Comparison of ENCODE assay signal across 1 cellular context in the genomic region with DNA sequence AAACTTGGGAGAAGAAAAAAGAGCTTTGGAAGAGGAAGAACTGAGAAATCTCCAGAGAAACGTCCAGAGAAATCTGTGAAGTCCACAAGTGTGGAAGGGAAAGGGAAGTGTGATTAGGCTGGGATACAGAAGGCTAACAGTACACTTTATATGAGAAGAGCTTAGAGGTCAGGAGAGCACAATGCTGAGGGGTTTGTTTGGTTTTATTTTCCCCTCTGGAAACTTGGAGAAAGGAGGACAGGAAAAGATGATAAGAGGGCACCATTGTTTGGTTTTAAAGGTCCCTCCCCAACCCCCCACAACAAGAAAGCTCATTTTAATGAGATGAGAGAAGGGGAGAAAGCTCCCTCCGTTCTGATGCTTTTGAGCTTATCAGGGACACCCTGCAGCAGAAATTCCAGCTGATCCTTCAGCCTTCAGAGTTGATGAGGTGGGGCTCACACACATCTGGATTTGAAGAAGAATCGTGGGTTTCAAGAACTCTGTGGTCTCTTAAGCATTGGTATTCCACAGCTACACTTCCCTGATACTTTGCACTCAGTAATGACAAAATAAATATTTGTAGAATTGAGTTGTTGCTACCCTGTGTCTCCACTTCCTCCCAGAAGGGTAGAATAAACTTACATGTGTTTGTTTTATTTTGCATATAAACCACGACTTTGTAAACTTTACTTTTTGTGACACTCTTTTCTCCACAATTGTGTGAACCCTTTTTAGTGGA.
TF ChIP-seq lines count a peak whose summit lies in the region.

No MANE protein-coding gene starts in this region.

TF ChIP-seq in HepG2, 621 proteins besides CTCF, POLR2A, EP300 and RAD21 (continued from another document and continues in another):
- TF ChIP-seq ZNF615 (CRISPR knock-in tag; IDR thresholded peaks at IDR 0.05; ENCODE audit: borderline replicate concordance) = no peak
- no peak for TF ChIP-seq MAFF (IDR thresholded peaks at IDR 0.05; ENCODE audit: low read depth, low read length)
- TF ChIP-seq SIX1 (CRISPR knock-in tag; IDR thresholded peaks at IDR 0.05; ENCODE audit: borderline replicate concordance) = no peak
- TF ChIP-seq NKX3-1 (CRISPR knock-in tag; IDR thresholded peaks at IDR 0.05) = no peak
- TF ChIP-seq ZNF530 (CRISPR knock-in tag; IDR thresholded peaks at IDR 0.05; ENCODE audit: low read depth) = no peak
- TF ChIP-seq ZSCAN29 (CRISPR knock-in tag; conservative IDR thresholded peaks at IDR 0.05) = no peak
- peak; percentile 58 for TF ChIP-seq MED1 (CRISPR knock-in tag; IDR thresholded peaks at IDR 0.05)
- TF ChIP-seq POLR2AphosphoS5 (IDR thresholded peaks at IDR 0.05; ENCODE audit: low read depth, low read length) = peak; percentile 32; the same call in 1 of the 2 replicates
- no peak for TF ChIP-seq DNMT1 (CRISPR knock-in tag; IDR thresholded peaks at IDR 0.05)
- no peak for TF ChIP-seq CCDC6 (CRISPR knock-in tag; IDR thresholded peaks at IDR 0.05)
- peak; percentile 47; the same call in 1 of the 2 replicates for TF ChIP-seq ONECUT2 (CRISPR knock-in tag; IDR thresholded peaks at IDR 0.05)
- TF ChIP-seq HINFP (CRISPR knock-in tag; IDR thresholded peaks at IDR 0.05; ENCODE audit: low read depth) = no peak
- TF ChIP-seq FLYWCH1 (CRISPR knock-in tag; IDR thresholded peaks at IDR 0.05) = no peak
- TF ChIP-seq, protein P1, sequence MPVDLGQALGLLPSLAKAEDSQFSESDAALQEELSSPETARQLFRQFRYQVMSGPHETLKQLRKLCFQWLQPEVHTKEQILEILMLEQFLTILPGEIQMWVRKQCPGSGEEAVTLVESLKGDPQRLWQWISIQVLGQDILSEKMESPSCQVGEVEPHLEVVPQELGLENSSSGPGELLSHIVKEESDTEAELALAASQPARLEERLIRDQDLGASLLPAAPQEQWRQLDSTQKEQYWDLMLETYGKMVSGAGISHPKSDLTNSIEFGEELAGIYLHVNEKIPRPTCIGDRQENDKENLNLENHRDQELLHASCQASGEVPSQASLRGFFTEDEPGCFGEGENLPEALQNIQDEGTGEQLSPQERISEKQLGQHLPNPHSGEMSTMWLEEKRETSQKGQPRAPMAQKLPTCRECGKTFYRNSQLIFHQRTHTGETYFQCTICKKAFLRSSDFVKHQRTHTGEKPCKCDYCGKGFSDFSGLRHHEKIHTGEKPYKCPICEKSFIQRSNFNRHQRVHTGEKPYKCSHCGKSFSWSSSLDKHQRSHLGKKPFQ (CRISPR knock-in tag; IDR thresholded peaks at IDR 0.05; ENCODE audit: insufficient replicate concordance) = no peak
- no peak for TF ChIP-seq ZFYVE20 (CRISPR knock-in tag; IDR thresholded peaks at IDR 0.05; ENCODE audit: borderline replicate concordance, low read depth)
- TF ChIP-seq ZNF709 (CRISPR knock-in tag; IDR thresholded peaks at IDR 0.05) = no peak
- TF ChIP-seq FOXJ3 (CRISPR knock-in tag; IDR thresholded peaks at IDR 0.05; ENCODE audit: borderline replicate concordance) = peak; percentile 54; the same call in 1 of the 2 replicates
- no peak for TF ChIP-seq AGO1 (IDR thresholded peaks at IDR 0.05; ENCODE audit: low read depth, low read length, poor library complexity, severe bottlenecking)
- TF ChIP-seq, protein P2, sequence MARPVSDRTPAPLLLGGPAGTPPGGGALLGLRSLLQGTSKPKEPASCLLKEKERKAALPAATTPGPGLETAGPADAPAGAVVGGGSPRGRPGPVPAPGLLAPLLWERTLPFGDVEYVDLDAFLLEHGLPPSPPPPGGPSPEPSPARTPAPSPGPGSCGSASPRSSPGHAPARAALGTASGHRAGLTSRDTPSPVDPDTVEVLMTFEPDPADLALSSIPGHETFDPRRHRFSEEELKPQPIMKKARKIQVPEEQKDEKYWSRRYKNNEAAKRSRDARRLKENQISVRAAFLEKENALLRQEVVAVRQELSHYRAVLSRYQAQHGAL (CRISPR knock-in tag; IDR thresholded peaks at IDR 0.05; ENCODE audit: not compliant biosample characterization) = no peak
- TF ChIP-seq ZBTB33 (CRISPR knock-in tag; IDR thresholded peaks at IDR 0.05) = no peak
- TF ChIP-seq ZNF576 (CRISPR knock-in tag; IDR thresholded peaks at IDR 0.05) = no peak
- no peak; the same call in 1 of the 2 replicates for TF ChIP-seq PPARG (CRISPR knock-in tag; conservative IDR thresholded peaks at IDR 0.05)
- TF ChIP-seq ZNF629 (CRISPR knock-in tag; conservative IDR thresholded peaks at IDR 0.05) = no peak
- TF ChIP-seq RBFOX2 (IDR thresholded peaks at IDR 0.05; ENCODE audit: low read depth, low read length) = peak; percentile 68
- no peak; the same call in 1 of the 2 replicates for TF ChIP-seq SMAD3 (CRISPR knock-in tag; IDR thresholded peaks at IDR 0.05)
- TF ChIP-seq SRF (IDR thresholded peaks at IDR 0.05; ENCODE audit: low read depth, low read length) = no peak
- TF ChIP-seq RELA (CRISPR knock-in tag; IDR thresholded peaks at IDR 0.05) = no peak
- no peak for TF ChIP-seq NFYB (CRISPR knock-in tag; IDR thresholded peaks at IDR 0.05)
- no peak for TF ChIP-seq GABPB1 (CRISPR knock-in tag; IDR thresholded peaks at IDR 0.05)
- TF ChIP-seq LBX2 (CRISPR knock-in tag; IDR thresholded peaks at IDR 0.05; ENCODE audit: borderline replicate concordance) = no peak
- no peak for TF ChIP-seq ZSCAN21 (CRISPR knock-in tag; IDR thresholded peaks at IDR 0.05; ENCODE audit: borderline replicate concordance)
- no peak for TF ChIP-seq ZBTB37 (CRISPR knock-in tag; IDR thresholded peaks at IDR 0.05)
- TF ChIP-seq KLF15 (CRISPR knock-in tag; IDR thresholded peaks at IDR 0.05; ENCODE audit: borderline replicate concordance) = no peak
- no peak for TF ChIP-seq RFX1 (IDR thresholded peaks at IDR 0.05)
- TF ChIP-seq BHLHE40 (IDR thresholded peaks at IDR 0.05; ENCODE audit: low read length) = no peak
- TF ChIP-seq SALL1 (CRISPR knock-in tag; IDR thresholded peaks at IDR 0.05) = peak; percentile 42; the same call in 1 of the 2 replicates
- no peak for TF ChIP-seq PAWR (CRISPR knock-in tag; IDR thresholded peaks at IDR 0.05; ENCODE audit: borderline replicate concordance)
- no peak for TF ChIP-seq TEAD2 (CRISPR knock-in tag; IDR thresholded peaks at IDR 0.05)
- no peak for TF ChIP-seq FOSL1 (CRISPR knock-in tag; IDR thresholded peaks at IDR 0.05; ENCODE audit: borderline replicate concordance)
- TF ChIP-seq, protein P3, sequence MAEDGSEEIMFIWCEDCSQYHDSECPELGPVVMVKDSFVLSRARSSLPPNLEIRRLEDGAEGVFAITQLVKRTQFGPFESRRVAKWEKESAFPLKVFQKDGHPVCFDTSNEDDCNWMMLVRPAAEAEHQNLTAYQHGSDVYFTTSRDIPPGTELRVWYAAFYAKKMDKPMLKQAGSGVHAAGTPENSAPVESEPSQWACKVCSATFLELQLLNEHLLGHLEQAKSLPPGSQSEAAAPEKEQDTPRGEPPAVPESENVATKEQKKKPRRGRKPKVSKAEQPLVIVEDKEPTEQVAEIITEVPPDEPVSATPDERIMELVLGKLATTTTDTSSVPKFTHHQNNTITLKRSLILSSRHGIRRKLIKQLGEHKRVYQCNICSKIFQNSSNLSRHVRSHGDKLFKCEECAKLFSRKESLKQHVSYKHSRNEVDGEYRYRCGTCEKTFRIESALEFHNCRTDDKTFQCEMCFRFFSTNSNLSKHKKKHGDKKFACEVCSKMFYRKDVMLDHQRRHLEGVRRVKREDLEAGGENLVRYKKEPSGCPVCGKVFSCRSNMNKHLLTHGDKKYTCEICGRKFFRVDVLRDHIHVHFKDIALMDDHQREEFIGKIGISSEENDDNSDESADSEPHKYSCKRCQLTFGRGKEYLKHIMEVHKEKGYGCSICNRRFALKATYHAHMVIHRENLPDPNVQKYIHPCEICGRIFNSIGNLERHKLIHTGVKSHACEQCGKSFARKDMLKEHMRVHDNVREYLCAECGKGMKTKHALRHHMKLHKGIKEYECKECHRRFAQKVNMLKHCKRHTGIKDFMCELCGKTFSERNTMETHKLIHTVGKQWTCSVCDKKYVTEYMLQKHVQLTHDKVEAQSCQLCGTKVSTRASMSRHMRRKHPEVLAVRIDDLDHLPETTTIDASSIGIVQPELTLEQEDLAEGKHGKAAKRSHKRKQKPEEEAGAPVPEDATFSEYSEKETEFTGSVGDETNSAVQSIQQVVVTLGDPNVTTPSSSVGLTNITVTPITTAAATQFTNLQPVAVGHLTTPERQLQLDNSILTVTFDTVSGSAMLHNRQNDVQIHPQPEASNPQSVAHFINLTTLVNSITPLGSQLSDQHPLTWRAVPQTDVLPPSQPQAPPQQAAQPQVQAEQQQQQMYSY (CRISPR knock-in tag; IDR thresholded peaks at IDR 0.05) = no peak
- TF ChIP-seq TBL1XR1 (IDR thresholded peaks at IDR 0.05; ENCODE audit: borderline replicate concordance, low read length, partially characterized antibody) = no peak
- TF ChIP-seq BCLAF1 (IDR thresholded peaks at IDR 0.05) = no peak
- no peak for TF ChIP-seq ZNF777 (CRISPR knock-in tag; IDR thresholded peaks at IDR 0.05)
- TF ChIP-seq PTBP1 (IDR thresholded peaks at IDR 0.05; ENCODE audit: low read depth, low read length, poor library complexity, severe bottlenecking) = no peak
- TF ChIP-seq, protein P4, sequence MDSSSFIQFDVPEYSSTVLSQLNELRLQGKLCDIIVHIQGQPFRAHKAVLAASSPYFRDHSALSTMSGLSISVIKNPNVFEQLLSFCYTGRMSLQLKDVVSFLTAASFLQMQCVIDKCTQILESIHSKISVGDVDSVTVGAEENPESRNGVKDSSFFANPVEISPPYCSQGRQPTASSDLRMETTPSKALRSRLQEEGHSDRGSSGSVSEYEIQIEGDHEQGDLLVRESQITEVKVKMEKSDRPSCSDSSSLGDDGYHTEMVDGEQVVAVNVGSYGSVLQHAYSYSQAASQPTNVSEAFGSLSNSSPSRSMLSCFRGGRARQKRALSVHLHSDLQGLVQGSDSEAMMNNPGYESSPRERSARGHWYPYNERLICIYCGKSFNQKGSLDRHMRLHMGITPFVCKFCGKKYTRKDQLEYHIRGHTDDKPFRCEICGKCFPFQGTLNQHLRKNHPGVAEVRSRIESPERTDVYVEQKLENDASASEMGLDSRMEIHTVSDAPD (CRISPR knock-in tag; IDR thresholded peaks at IDR 0.05) = no peak
- TF ChIP-seq TEAD3 (CRISPR knock-in tag; optimal IDR thresholded peaks at IDR 0.05; ENCODE audit: borderline replicate concordance) = peak; percentile 59
